14 cellular contexts compared by ENCODE assay signal in the genomic region with DNA sequence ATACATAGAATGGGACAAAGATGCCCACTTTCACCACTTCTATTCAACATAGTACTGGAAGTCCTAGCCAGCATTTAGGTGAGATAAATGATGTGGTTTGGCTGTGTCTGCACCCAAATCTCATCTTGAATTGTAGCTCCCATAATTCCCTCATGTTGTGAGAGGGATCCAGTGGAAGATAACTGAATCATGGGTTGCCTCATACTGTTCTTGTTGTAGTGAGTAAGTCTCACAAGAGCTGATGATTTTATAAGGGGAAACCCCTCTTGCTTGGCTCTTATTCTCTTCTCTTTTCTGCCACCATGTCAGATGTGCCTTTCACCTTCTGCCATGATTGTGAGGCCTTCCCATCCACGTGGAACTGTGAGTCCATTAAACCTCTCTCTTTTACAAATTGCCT. TPM values are rescaled to one million over a fixed set of nuclear protein-coding genes. Genes with fewer than 3 reads are reported as not detected.
"Had no signal": no experiment of that assay in that cellular context is flagged by ENCODE, and none has a peak within 500 bp of the region (broad histone marks: within the 10 kb centered on the region; RNA-seq: fewer than 3 reads in every experiment).

No MANE protein-coding gene starts in this region.

RNA-seq across cellular contexts. Expression of a gene that starts 10.7 kb away (rescaled TPM):
- total RNA-seq: cerebellum, dermis microvascular lymphatic vessel endothelial cell, endodermal cell, endothelial cell of umbilical vein, gastrocnemius medialis, heart right ventricle, mesothelial cell of epicardium, mucosa of gallbladder, natural killer cell, neural crest cell, temporal lobe had no signal
- polyA plus RNA-seq: endothelial cell of umbilical vein, esophagus, heart right ventricle, ovary, right cardiac atrium had no signal
